Comparison of ENCODE assay signal across 13 cellular contexts in genomic region chr22:29096736-29097669, GRCh38. TPM values are rescaled to one million over a fixed set of nuclear protein-coding genes. Genes with fewer than 3 reads are reported as not detected.
A peak's percentile ranks its signal among the peaks of the same experiment; 100 is the strongest.
DNase-seq lines count a peak whose midpoint lies in the region; ATAC-seq, FAIRE-seq and TF ChIP-seq lines count a peak whose summit lies in the region.
"Had no signal": no experiment of that assay in that cellular context is flagged by ENCODE, and none has a peak within 500 bp of the region (broad histone marks: within the 10 kb centered on the region; RNA-seq: fewer than 3 reads in every experiment).

No MANE protein-coding gene starts in this region.

- H3K36me3 ChIP-seq in kidney (ENCODE audit: control insufficient read depth in 1 of 2, insufficient read depth in 2 of 2, low read length in 2 of 2): peaks cover 5 to 11% of the 10 kb centered on the region in 2 donors

- DNase-seq in NCI-H526 (lab: John Stamatoyannopoulos, UW) (peak; percentile 63 to 67), dorsolateral prefrontal cortex (peak in 1 of 10 donors; percentile 38), left kidney (ENCODE audit: low read depth, low spot score) (peak; percentile 94), superior temporal gyrus (ENCODE audit: extremely low spot score) (peak; percentile 73), kidney (no peak)
- DNase-seq: activated CD4-positive, alpha-beta T cell treated with anti-CD3 and anti-CD28 coated beads, Interleukin-2, amount 10 ng/mL, durations not matched to agents 24 days and 14 days; activated naive CD4-positive, alpha-beta T cell; DMS 273 treated with DMSO at 0.1 percent for 48 hours had no signal

- TF ChIP-seq CTCF in dorsolateral prefrontal cortex (IDR thresholded peaks at IDR 0.05 in 54 of 56, conservative IDR thresholded peaks at IDR 0.05 in 2 of 56; ENCODE audit: low read depth in 1 of 56, partially characterized antibody in 56 of 56) (no peak), kidney (IDR thresholded peaks at IDR 0.05; ENCODE audit: borderline replicate concordance, extremely low read depth, insufficient read depth) (no peak)

- no peaks in the 10 kb centered on the region for H3K9me3 ChIP-seq in kidney (ENCODE audit: control insufficient read depth in 1 of 2, low read length in 2 of 2)

- H3K27ac ChIP-seq in dorsolateral prefrontal cortex (peak overlapping the region in 53 of 59 donors; percentile 4 to 83 (median 60)), kidney (ENCODE audit: low read depth in 2 of 2, low read length in 2 of 2) (no peak overlapping the region)

- intact Hi-C loops in dorsolateral prefrontal cortex (cut with DNase I): no loop called here
- intact Hi-C loops in kidney (cut with DNase I): no loop called here

- H3K9ac ChIP-seq in kidney (ENCODE audit: low read length in 2 of 2): no peak overlapping the region

- no peaks in the 10 kb centered on the region for H3K27me3 ChIP-seq in dorsolateral prefrontal cortex

- H3K4me1 ChIP-seq in kidney (ENCODE audit: control insufficient read depth in 1 of 2, insufficient read depth in 1 of 2, low read depth in 1 of 2, low read length in 2 of 2): peaks cover 0 to 1% of the 10 kb centered on the region in 2 donors

- FAIRE-seq in kidney (lab: Jason Lieb, UNC): no peak
- FAIRE-seq: GM12891 had no signal

- ATAC-seq in GM19397 (IDR thresholded peaks at IDR 0.05; ENCODE audit: unreplicated experiment) (no peak), HG03354 (IDR thresholded peaks at IDR 0.05; ENCODE audit: poor library complexity, severe bottlenecking, unreplicated experiment) (no peak)

- H3K4me3 ChIP-seq in dorsolateral prefrontal cortex (peak overlapping the region in 2 of 59 donors; percentile 2 to 3), kidney (ENCODE audit: low read length in 2 of 2) (no peak overlapping the region)

RNA-seq across cellular contexts. Expression of gene KREMEN1, which starts 24.2 kb away (rescaled TPM):
- total RNA-seq in dorsolateral prefrontal cortex (10 to 100 TPM; 11.4 to 40.0 (median 19.2) TPM), kidney (16.2 TPM)
- polyA plus RNA-seq in kidney (ENCODE audit: insufficient read depth, low read depth, low replicate concordance): 9.3 TPM
- total RNA-seq: activated CD4-positive, alpha-beta T cell treated with anti-CD3 and anti-CD28 coated beads, Interleukin-2, amount 10 ng/mL, durations not matched to agents 24 days and 14 days had no signal

RNA-seq across cellular contexts. Expression of gene C22orf31, which starts 35.4 kb away (rescaled TPM):
- 1 to 10 TPM in 11 of 120 experiments, under 1 TPM in 38, not detected in 71; 0.32 to 2.0 (median 0.72) TPM for total RNA-seq in dorsolateral prefrontal cortex
- not detected for total RNA-seq in kidney
- not detected for polyA plus RNA-seq in kidney (ENCODE audit: insufficient read depth, low read depth, low replicate concordance)
- total RNA-seq: activated CD4-positive, alpha-beta T cell treated with anti-CD3 and anti-CD28 coated beads, Interleukin-2, amount 10 ng/mL, durations not matched to agents 24 days and 14 days; chondrocyte; M059J had no signal

Comparison
In these comparisons a context has a peak if more than half of its experiments do, and no peak if none do; other contexts are left out.
1. H3K27ac ChIP-seq: peak in dorsolateral prefrontal cortex (53 of 59); none in kidney (0 of 2).